ENCODE assay signal across 12 cellular contexts in genomic region chr17:82053556-82054263, GRCh38. TPM values are rescaled to one million over a fixed set of nuclear protein-coding genes. Genes with fewer than 3 reads are reported as not detected.
DNase-seq lines count a peak whose midpoint lies in the region; ATAC-seq and TF ChIP-seq lines count a peak whose summit lies in the region.
"Had no signal": no experiment of that assay in that cellular context is flagged by ENCODE, and none has a peak within 500 bp of the region (broad histone marks: within the 10 kb centered on the region; RNA-seq: fewer than 3 reads in every experiment).

No MANE protein-coding gene starts in this region.

- TF ChIP-seq RAD21 in neural cell (conservative IDR thresholded peaks at IDR 0.05): no peak

- no peaks in the 10 kb centered on the region for H3K9me3 Mint-ChIP-seq in CD4-positive, alpha-beta T cell
- no peaks in the 10 kb centered on the region for H3K9me3 Mint-ChIP-seq in activated naive CD8-positive, alpha-beta T cell treated with anti-CD3 and anti-CD28 coated beads, Interleukin-2, amount 10 ng/mL, durations not matched to agents 7 days and 5 days

- TF ChIP-seq EP300 in neural cell (conservative IDR thresholded peaks at IDR 0.05; ENCODE audit: poor library complexity, severe bottlenecking): no peak

- no peak for ATAC-seq in CD4-positive, alpha-beta T cell (ENCODE audit: poor library complexity)
- no peak for ATAC-seq in activated naive CD8-positive, alpha-beta T cell treated with anti-CD3 and anti-CD28 coated beads, Interleukin-2, amount 10 ng/mL, durations not matched to agents 7 days and 5 days (ENCODE audit: low read depth)
- ATAC-seq in GM19467 (IDR thresholded peaks at IDR 0.05; ENCODE audit: unreplicated experiment): no peak
- no peak for ATAC-seq in HG02970 (IDR thresholded peaks at IDR 0.05; ENCODE audit: low FRiP score, unreplicated experiment)

- H3K4me1 ChIP-seq in HAP-1: peaks cover 3% of the 10 kb centered on the region; the same call in 1 of the 2 replicates

- peak overlapping the region; percentile 39 for H3K27ac Mint-ChIP-seq in CD4-positive, alpha-beta T cell
- no peak overlapping the region for H3K27ac Mint-ChIP-seq in activated naive CD8-positive, alpha-beta T cell treated with anti-CD3 and anti-CD28 coated beads, Interleukin-2, amount 10 ng/mL, durations not matched to agents 7 days and 5 days

- peaks cover 8% of the 10 kb centered on the region for H3K4me1 Mint-ChIP-seq in CD4-positive, alpha-beta T cell (ENCODE audit: low read depth)
- peaks cover 8% of the 10 kb centered on the region for H3K4me1 Mint-ChIP-seq in activated naive CD8-positive, alpha-beta T cell treated with anti-CD3 and anti-CD28 coated beads, Interleukin-2, amount 10 ng/mL, durations not matched to agents 7 days and 5 days

- peak overlapping the region; percentile 71; the same call in 1 of the 2 replicates for H3K4me3 ChIP-seq in HAP-1
- H3K4me3 ChIP-seq in neural cell (ENCODE audit: low read length): peak overlapping the region; percentile 92
- H3K4me3 ChIP-seq in WERI-Rb-1 (ENCODE audit: low read depth, low read length): no peak overlapping the region

- no peaks in the 10 kb centered on the region for H3K27me3 Mint-ChIP-seq in CD4-positive, alpha-beta T cell
- H3K27me3 Mint-ChIP-seq in activated naive CD8-positive, alpha-beta T cell treated with anti-CD3 and anti-CD28 coated beads, Interleukin-2, amount 10 ng/mL, durations not matched to agents 7 days and 5 days: no peaks in the 10 kb centered on the region

- peaks cover 17% of the 10 kb centered on the region for H3K36me3 Mint-ChIP-seq in CD4-positive, alpha-beta T cell (ENCODE audit: low read depth)
- no peaks in the 10 kb centered on the region for H3K36me3 Mint-ChIP-seq in activated naive CD8-positive, alpha-beta T cell treated with anti-CD3 and anti-CD28 coated beads, Interleukin-2, amount 10 ng/mL, durations not matched to agents 7 days and 5 days

- no peak overlapping the region for H3K9ac ChIP-seq in neural cell (ENCODE audit: low read length)

- POLR2A ChIA-PET in CD4-positive, alpha-beta T cell (lab: Charles Lee): interaction anchor here (1.0 to 4.1 kb wide), 2 partner anchors 11 to 67 kb away, joined by 3 to 16 read pairs; partner anchors contain the start of gene DUS1L
- POLR2A ChIA-PET in activated naive CD8-positive, alpha-beta T cell treated with anti-CD3 and anti-CD28 coated beads, Interleukin-2, amount 10 ng/mL, durations not matched to agents 7 days and 5 days (lab: Charles Lee): interaction anchor here (1.2 to 1.3 kb wide), 3 partner anchors 16 to 45 kb away, joined by 3 to 4 read pairs (median 3); partner anchors contain the start of genes DCXR and FASN

- peaks cover 59% of the 10 kb centered on the region for H3K36me3 ChIP-seq in HAP-1 (replicated peaks)
- no peaks in the 10 kb centered on the region for H3K36me3 ChIP-seq in neural cell (ENCODE audit: insufficient read depth, low read length)
- peaks cover 74% of the 10 kb centered on the region for H3K36me3 ChIP-seq in WERI-Rb-1

- no peak overlapping the region for H3K27ac ChIP-seq in CD4-positive, alpha-beta T cell (ENCODE audit: low read depth, low read length)
- H3K27ac ChIP-seq in neural cell (ENCODE audit: low read length): no peak overlapping the region
- no peak overlapping the region for H3K27ac ChIP-seq in WERI-Rb-1
- H3K27ac ChIP-seq: adrenal gland, HL-60 had no signal

- H2AFZ ChIP-seq in neural cell (ENCODE audit: low read depth, low read length): no peak overlapping the region

- H3K9me3 ChIP-seq in CD4-positive, alpha-beta T cell (ENCODE audit: control insufficient read depth, low read length): no peaks in the 10 kb centered on the region
- no peaks in the 10 kb centered on the region for H3K9me3 ChIP-seq in HAP-1
- no peaks in the 10 kb centered on the region for H3K9me3 ChIP-seq in neural cell (ENCODE audit: low read length)
- no peaks in the 10 kb centered on the region for H3K9me3 ChIP-seq in WERI-Rb-1 (ENCODE audit: severe bottlenecking)
- H3K9me3 ChIP-seq: adrenal gland had no signal

- H3K4me3 Mint-ChIP-seq in CD4-positive, alpha-beta T cell: peak overlapping the region; percentile 80
- peak overlapping the region; percentile 74 for H3K4me3 Mint-ChIP-seq in activated naive CD8-positive, alpha-beta T cell treated with anti-CD3 and anti-CD28 coated beads, Interleukin-2, amount 10 ng/mL, durations not matched to agents 7 days and 5 days

- no peak for DNase-seq in CD4-positive, alpha-beta T cell
- DNase-seq in HAP-1 (ENCODE audit: low spot score in 2 of 2): no peak
- DNase-seq in activated naive CD8-positive, alpha-beta T cell treated with anti-CD3 and anti-CD28 coated beads, Interleukin-2, amount 10 ng/mL, durations not matched to agents 7 days and 5 days: no peak
- DNase-seq in WERI-Rb-1: no peak
- DNase-seq: NCI-H1436 treated with DMSO at 0.1 percent for 48 hours, OCI-M1, small intestine had no signal

- peaks cover 10% of the 10 kb centered on the region for H3K79me2 ChIP-seq in neural cell (replicated peaks; ENCODE audit: insufficient read depth, low read length)

- no peaks in the 10 kb centered on the region for H3K9me2 ChIP-seq in neural cell (ENCODE audit: insufficient read depth, low read length)

- intact Hi-C loops in CD4-positive, alpha-beta T cell (cut with DNase I, micrococcal nuclease): loop anchor here in 1 of 2 experiments (5.0 kb wide), 1 partner anchor 44 kb away; the partner anchor contains the start of gene FASN

- H3F3A ChIP-seq in neural cell (ENCODE audit: insufficient read depth, low read length, poor library complexity, severe bottlenecking): no peaks in the 10 kb centered on the region

- no peaks in the 10 kb centered on the region for H4K20me1 ChIP-seq in neural cell (ENCODE audit: insufficient read depth)

- CTCF ChIA-PET in CD4-positive, alpha-beta T cell (lab: Charles Lee): no interaction called here

- TF ChIP-seq CTCF in CD4-positive, alpha-beta T cell (IDR thresholded peaks at IDR 0.05): no peak
- TF ChIP-seq CTCF in neural cell (IDR thresholded peaks at IDR 0.05; ENCODE audit: poor library complexity, severe bottlenecking) (no peak), WERI-Rb-1 (IDR thresholded peaks at IDR 0.05; ENCODE audit: low read depth, low read length) (no peak)

- no peaks in the 10 kb centered on the region for H3K27me3 ChIP-seq in CD4-positive, alpha-beta T cell (ENCODE audit: control insufficient read depth, insufficient read depth, low read length)
- no peaks in the 10 kb centered on the region for H3K27me3 ChIP-seq in HAP-1 (ENCODE audit: low read depth)
- no peaks in the 10 kb centered on the region for H3K27me3 ChIP-seq in neural cell (ENCODE audit: insufficient read depth, low read depth, low read length)
- H3K27me3 ChIP-seq in WERI-Rb-1 (ENCODE audit: insufficient read depth, low read depth, severe bottlenecking): no peaks in the 10 kb centered on the region
- H3K27me3 ChIP-seq: adrenal gland had no signal

- no peak overlapping the region for H3K4me2 ChIP-seq in neural cell (ENCODE audit: low read length)

- in situ Hi-C loops in HAP-1 (cut with MboI; ENCODE audit: low sequenced_read_pairs): no loop called here

TF ChIP-seq in neural cell, 6 proteins besides CTCF, POLR2A, EP300 and RAD21 (continues in another document):
- no peak for TF ChIP-seq EZH2 (IDR thresholded peaks at IDR 0.05; ENCODE audit: borderline replicate concordance, insufficient read depth, low read length, poor library complexity, severe bottlenecking)
- TF ChIP-seq TAF1 (IDR thresholded peaks at IDR 0.05; ENCODE audit: low read depth): no peak
- TF ChIP-seq MXI1 (conservative IDR thresholded peaks at IDR 0.05; ENCODE audit: poor library complexity, severe bottlenecking): no peak
- no peak for TF ChIP-seq POLR2AphosphoS5 (IDR thresholded peaks at IDR 0.05)
- no peak for TF ChIP-seq SMC3 (conservative IDR thresholded peaks at IDR 0.05; ENCODE audit: poor library complexity)

RNA-seq across cellular contexts. Expression of gene GPS1, which starts 2.0 kb away (rescaled TPM):
- 10 to 100 TPM; 64.6 to 69.3 TPM for total RNA-seq in CD4-positive, alpha-beta T cell
- total RNA-seq in activated naive CD8-positive, alpha-beta T cell treated with anti-CD3 and anti-CD28 coated beads, Interleukin-2, amount 10 ng/mL, durations not matched to agents 7 days and 5 days: 10 to 100 TPM; 76.0 to 79.8 TPM
- 170 and 215 TPM in 2 replicates for polyA plus RNA-seq in neural cell
- polyA minus RNA-seq in neural cell: 106 and 121 TPM in 2 replicates

RNA-seq across cellular contexts. Expression of gene RFNG, which starts 2.1 kb away (rescaled TPM):
- 10 to 100 TPM; 28.1 to 31.2 TPM for total RNA-seq in CD4-positive, alpha-beta T cell
- total RNA-seq in activated naive CD8-positive, alpha-beta T cell treated with anti-CD3 and anti-CD28 coated beads, Interleukin-2, amount 10 ng/mL, durations not matched to agents 7 days and 5 days: 10 to 100 TPM; 28.7 to 28.8 TPM
- polyA plus RNA-seq in neural cell: 176 and 200 TPM in 2 replicates
- 20.8 and 27.0 TPM in 2 replicates for polyA minus RNA-seq in neural cell

RNA-seq across cellular contexts. Expression of gene DUS1L, which starts 11.9 kb away (rescaled TPM):
- 100 to 1,000 TPM; 160 to 163 TPM for total RNA-seq in CD4-positive, alpha-beta T cell
- 100 to 1,000 TPM; 126 to 130 TPM for total RNA-seq in activated naive CD8-positive, alpha-beta T cell treated with anti-CD3 and anti-CD28 coated beads, Interleukin-2, amount 10 ng/mL, durations not matched to agents 7 days and 5 days
- polyA plus RNA-seq in neural cell: 100 and 115 TPM in 2 replicates
- polyA minus RNA-seq in neural cell: 28.4 and 33.1 TPM in 2 replicates

RNA-seq across cellular contexts. Expression of gene DCXR, which starts 16.2 kb away (rescaled TPM):
- total RNA-seq in CD4-positive, alpha-beta T cell: 100 to 1,000 TPM; 103 to 119 TPM
- total RNA-seq in activated naive CD8-positive, alpha-beta T cell treated with anti-CD3 and anti-CD28 coated beads, Interleukin-2, amount 10 ng/mL, durations not matched to agents 7 days and 5 days: 100 to 1,000 TPM; 110 to 115 TPM
- 129 and 148 TPM in 2 replicates for polyA plus RNA-seq in neural cell
- polyA minus RNA-seq in neural cell: 35.3 and 35.5 TPM in 2 replicates

RNA-seq across cellular contexts. Expression of gene RAC3, which starts 22.2 kb away (rescaled TPM):
- 1 to 10 TPM; 3.3 to 5.3 TPM for total RNA-seq in CD4-positive, alpha-beta T cell
- 1 to 10 TPM; 6.7 to 7.6 TPM for total RNA-seq in activated naive CD8-positive, alpha-beta T cell treated with anti-CD3 and anti-CD28 coated beads, Interleukin-2, amount 10 ng/mL, durations not matched to agents 7 days and 5 days
- polyA plus RNA-seq in neural cell: 198 and 211 TPM in 2 replicates
- 52.8 and 57.3 TPM in 2 replicates for polyA minus RNA-seq in neural cell
